ENCODE assay signal across 13 cellular contexts in the genomic region with DNA sequence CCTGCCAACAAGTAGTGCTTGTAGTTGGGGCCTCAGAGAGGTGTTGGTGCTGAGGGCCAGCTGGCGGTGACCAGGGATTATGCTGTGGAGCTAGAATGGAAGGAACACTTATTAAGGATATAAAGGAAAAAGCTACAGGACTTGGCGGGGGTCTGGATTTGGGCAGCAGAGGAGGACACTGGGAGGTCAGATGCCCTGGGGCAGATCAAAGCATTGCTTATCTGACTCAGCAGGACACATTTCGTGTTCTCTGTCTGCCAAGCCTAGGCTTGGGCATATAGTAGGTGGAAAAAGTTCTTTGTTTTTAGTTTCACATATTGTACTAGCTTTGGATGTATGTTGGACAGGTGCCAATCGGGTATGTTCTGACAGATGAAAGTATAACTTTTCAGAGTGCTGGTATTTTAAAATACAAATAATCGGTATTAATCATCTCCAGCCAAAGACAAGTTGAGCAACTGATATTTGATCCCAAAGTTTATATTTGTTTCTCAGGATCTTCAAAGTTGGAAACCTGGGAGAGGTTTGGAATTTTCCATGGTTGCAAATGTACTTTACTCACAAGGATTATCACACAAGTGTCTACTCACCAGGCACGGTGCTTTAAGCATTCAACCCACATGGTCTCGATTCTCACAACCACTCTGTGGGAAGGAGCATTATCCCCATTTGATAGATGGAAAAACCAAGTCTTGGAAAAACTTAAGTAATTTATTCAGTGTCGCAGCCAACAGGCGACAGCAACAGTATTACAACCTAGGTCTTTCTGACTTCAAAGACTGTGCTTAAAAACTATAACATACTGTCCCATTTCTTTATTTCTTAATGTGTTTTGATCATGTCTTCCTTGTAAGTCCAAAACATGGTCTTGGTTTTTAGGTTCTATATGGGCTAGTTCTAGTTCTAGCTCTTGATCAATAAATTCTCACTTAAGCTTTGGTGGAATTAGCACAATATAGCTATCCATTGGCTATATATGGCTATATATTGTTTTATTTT.
DNase-seq lines count a peak whose midpoint lies in the region; FAIRE-seq and TF ChIP-seq lines count a peak whose summit lies in the region.
"Had no signal": no experiment of that assay in that cellular context is flagged by ENCODE, and none has a peak within 500 bp of the region (broad histone marks: within the 10 kb centered on the region; RNA-seq: fewer than 3 reads in every experiment).

No MANE protein-coding gene starts in this region.

- peaks cover 56% of the 10 kb centered on the region for H3K4me1 Mint-ChIP-seq in T-helper 1 cell treated with Interleukin-12 subunit alpha and Interleukin-12 subunit beta and Interleukin-4 antibody, amounts not matched to agents 30 μg/mL and 1 μg/mL, for 36 hours (ENCODE audit: low read depth)
- H3K4me1 Mint-ChIP-seq in Calu3 (ENCODE audit: low read depth, unreplicated experiment), result peaks cover 14% of the 10 kb centered on the region
- H3K4me1 Mint-ChIP-seq in progenitor cell of endocrine pancreas (ENCODE audit: low read depth), result peaks cover 11% of the 10 kb centered on the region

- H3K4me3 ChIP-seq in bronchial epithelial cell (ENCODE audit: low read depth, low read length), result no peak overlapping the region
- H3K4me3 ChIP-seq: gastrocnemius medialis had no signal

- H3K4me3 Mint-ChIP-seq in T-helper 1 cell treated with Interleukin-12 subunit alpha and Interleukin-12 subunit beta and Interleukin-4 antibody, amounts not matched to agents 30 μg/mL and 1 μg/mL, for 36 hours, result peak overlapping the region; percentile 27
- H3K4me3 Mint-ChIP-seq in Calu3 (ENCODE audit: low read depth, unreplicated experiment) (no peak overlapping the region), progenitor cell of endocrine pancreas (ENCODE audit: low read depth) (no peak overlapping the region)

- intact Hi-C loops in Calu3 (cut with micrococcal nuclease; ENCODE audit: unreplicated experiment), result no loop called here
- intact Hi-C loops in posterior cingulate gyrus (cut with DNase I), result no loop called here

- CTCF ChIA-PET in Calu3 (lab: Charles Lee), result interaction anchor here (0.6 kb wide), 1 partner anchor 285 kb away, joined by 4 read pairs; no protein-coding TSS in a partner anchor

- peaks cover 3% of the 10 kb centered on the region for H3K9me3 Mint-ChIP-seq in T-helper 1 cell treated with Interleukin-12 subunit alpha and Interleukin-12 subunit beta and Interleukin-4 antibody, amounts not matched to agents 30 μg/mL and 1 μg/mL, for 36 hours
- H3K9me3 Mint-ChIP-seq in Calu3 (ENCODE audit: low read depth, unreplicated experiment), result no peaks in the 10 kb centered on the region
- H3K9me3 Mint-ChIP-seq in progenitor cell of endocrine pancreas (ENCODE audit: low read depth), result no peaks in the 10 kb centered on the region

- peak; percentile 42 for DNase-seq in ELF-1 (ENCODE audit: low read depth, low spot score)
- DNase-seq in bronchial epithelial cell (ENCODE audit: low read depth), result peak; percentile 70
- DNase-seq in stimulated activated CD4-positive, alpha-beta T cell treated with anti-CD3 and anti-CD28 coated beads, Interleukin-15, amount 100 ng/mL, for 24 hours, result peak; percentile 36
- DNase-seq in Calu3, result no peak
- DNase-seq in posterior cingulate gyrus, result no peak
- DNase-seq in GDM1 (lab: John Stamatoyannopoulos, UW), result no peak
- DNase-seq in progenitor cell of endocrine pancreas (ENCODE audit: low spot score, unreplicated experiment), result no peak
- DNase-seq: cortex of kidney, gastrocnemius medialis, NCI-H1048, NCI-H446, WERI-Rb-1 had no signal

- FAIRE-seq in bronchial epithelial cell (lab: Jason Lieb, UNC), result no peak

- H3K27me3 Mint-ChIP-seq in T-helper 1 cell treated with Interleukin-12 subunit alpha and Interleukin-12 subunit beta and Interleukin-4 antibody, amounts not matched to agents 30 μg/mL and 1 μg/mL, for 36 hours (ENCODE audit: low read depth), result no peaks in the 10 kb centered on the region
- H3K27me3 Mint-ChIP-seq in Calu3 (ENCODE audit: unreplicated experiment) (no peaks in the 10 kb centered on the region), progenitor cell of endocrine pancreas (no peaks in the 10 kb centered on the region)

- peaks cover 21% of the 10 kb centered on the region for H3K36me3 Mint-ChIP-seq in T-helper 1 cell treated with Interleukin-12 subunit alpha and Interleukin-12 subunit beta and Interleukin-4 antibody, amounts not matched to agents 30 μg/mL and 1 μg/mL, for 36 hours (ENCODE audit: low read depth)
- H3K36me3 Mint-ChIP-seq in Calu3 (ENCODE audit: insufficient read depth, unreplicated experiment) (no peaks in the 10 kb centered on the region), progenitor cell of endocrine pancreas (ENCODE audit: insufficient read depth) (no peaks in the 10 kb centered on the region)

- H3K27ac Mint-ChIP-seq in T-helper 1 cell treated with Interleukin-12 subunit alpha and Interleukin-12 subunit beta and Interleukin-4 antibody, amounts not matched to agents 30 μg/mL and 1 μg/mL, for 36 hours, result peak overlapping the region; percentile 90
- H3K27ac Mint-ChIP-seq in Calu3 (ENCODE audit: unreplicated experiment) (no peak overlapping the region), progenitor cell of endocrine pancreas (no peak overlapping the region)

- H3K36me3 ChIP-seq in bronchial epithelial cell (ENCODE audit: control insufficient read depth, insufficient read depth, low read length), result no peaks in the 10 kb centered on the region
- H3K36me3 ChIP-seq: gastrocnemius medialis, WERI-Rb-1 had no signal

- TF ChIP-seq CTCF in bronchial epithelial cell (IDR thresholded peaks at IDR 0.05; ENCODE audit: insufficient read depth, low read length, severe bottlenecking) (no peak), Calu3 (IDR thresholded peaks at IDR 0.05; ENCODE audit: unreplicated experiment) (no peak), progenitor cell of endocrine pancreas (IDR thresholded peaks at IDR 0.05; ENCODE audit: unreplicated experiment) (no peak)

- H3K27me3 ChIP-seq in bronchial epithelial cell (ENCODE audit: control insufficient read depth, insufficient read depth, low read length), result no peaks in the 10 kb centered on the region
- H3K27me3 ChIP-seq: gastrocnemius medialis had no signal

- no TSS peak for BruUV-seq in Calu3 (replicated peaks; lab: Mats Ljungman, UMichigan)

Comparison
In these comparisons a context has a peak if more than half of its experiments do, and no peak if none do; other contexts are left out.
1. DNase-seq: peak in ELF-1 (single experiment), bronchial epithelial cell (single experiment) and stimulated activated CD4-positive, alpha-beta T cell treated with anti-CD3 and anti-CD28 coated beads, Interleukin-15, amount 100 ng/mL, for 24 hours (single experiment); none in Calu3 (single experiment), posterior cingulate gyrus (0 of 10), GDM1 (single experiment) and progenitor cell of endocrine pancreas (single experiment).